In genomic region chr5:100424017-100424416, GRCh38 we compare ENCODE assay signal across 1 cellular context.
TF ChIP-seq lines count a peak whose summit lies in the region.

No MANE protein-coding gene starts in this region.

TF ChIP-seq in K562, 482 proteins besides CTCF, POLR2A, EP300 and RAD21 (continued from another document):
- TF ChIP-seq PBX2 (CRISPR knock-in tag; IDR thresholded peaks at IDR 0.05; ENCODE audit: low read depth) (no peak), PBX2 (tag; conservative IDR thresholded peaks at IDR 0.05; ENCODE audit: low read depth) (no peak), TAL1 (IDR thresholded peaks at IDR 0.05) (peak; percentile 66), NCOR1 (IDR thresholded peaks at IDR 0.05) (peak; percentile 63), POLR2AphosphoS5 (IDR thresholded peaks at IDR 0.05; ENCODE audit: control insufficient read depth, insufficient read depth, low read depth, low read length) (0 out of 2 replicates have a peak, but pooled peaks have one; percentile 17), TCF3 (CRISPR knock-in tag; IDR thresholded peaks at IDR 0.05) (peak; percentile 48), MITF (IDR thresholded peaks at IDR 0.05) (no peak), MCM2 (IDR thresholded peaks at IDR 0.05; ENCODE audit: low read depth) (no peak), ARID1B (IDR thresholded peaks at IDR 0.05) (peak; percentile 54), SMAD4 (CRISPR knock-in tag; conservative IDR thresholded peaks at IDR 0.05) (peak; percentile 67), TFE3 (CRISPR knock-in tag; IDR thresholded peaks at IDR 0.05) (no peak), ZNF311 (CRISPR knock-in tag; IDR thresholded peaks at IDR 0.05) (0 out of 2 replicates have a peak, but pooled peaks have one; percentile 69), KDM1A (IDR thresholded peaks at IDR 0.05) (peak; percentile 21 to 30; a peak in 1 of 4 replicates), CBFA2T2 (conservative IDR thresholded peaks at IDR 0.05) (peak; percentile 82), TEAD4 (IDR thresholded peaks at IDR 0.05; ENCODE audit: low read length) (peak; percentile 60), TEAD4 (CRISPR knock-in tag; IDR thresholded peaks at IDR 0.05; ENCODE audit: borderline replicate concordance) (no peak), KLF16 (IDR thresholded peaks at IDR 0.05) (0 out of 2 replicates have a peak, but pooled peaks have one; percentile 17), RHOXF2B (CRISPR knock-in tag; conservative IDR thresholded peaks at IDR 0.05) (no peak)
